1 cellular context compared by ENCODE assay signal in the genomic region with DNA sequence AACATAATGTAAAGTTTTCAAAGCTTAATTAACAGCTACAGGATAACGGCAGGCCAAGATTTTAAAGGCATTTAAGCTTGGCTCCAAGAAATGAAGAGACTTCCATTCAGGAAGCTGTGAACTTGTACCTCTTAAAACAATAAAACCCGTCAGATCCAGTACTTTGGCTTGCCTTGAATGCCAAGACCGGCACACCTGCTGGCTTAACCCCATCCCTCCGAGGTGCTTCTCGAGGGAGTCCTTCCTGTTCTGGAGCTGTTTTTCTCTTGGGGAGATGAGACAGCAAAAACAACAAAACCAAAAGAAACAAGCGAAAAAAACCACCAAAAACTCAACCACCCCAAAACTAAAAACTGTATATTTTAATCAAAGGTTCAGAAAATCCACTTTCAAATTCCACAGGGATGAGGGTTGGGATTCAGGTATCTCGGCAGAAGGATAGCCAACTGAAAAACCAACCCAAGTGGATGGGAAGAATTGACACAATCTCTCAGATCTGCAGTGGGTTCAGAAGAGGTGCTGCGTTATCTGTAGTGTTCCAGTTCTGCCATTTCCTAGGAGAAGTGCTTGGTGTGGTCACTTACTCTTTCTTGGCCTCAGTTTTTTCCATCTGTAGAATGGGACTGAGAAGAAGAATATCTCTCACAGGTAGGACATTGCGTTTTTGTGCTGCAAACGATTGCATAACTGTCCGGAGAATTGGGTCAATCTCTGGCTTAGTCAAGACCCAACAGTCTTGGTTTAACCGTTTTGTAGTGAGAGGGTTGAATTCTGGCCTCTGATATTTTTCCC.
TF ChIP-seq lines count a peak whose summit lies in the region.

No MANE protein-coding gene starts in this region.

TF ChIP-seq in H1, 55 proteins besides CTCF, POLR2A, EP300 and RAD21:
- TF ChIP-seq KDM1A (IDR thresholded peaks at IDR 0.05; ENCODE audit: borderline replicate concordance, low read length) (peak; percentile 74; the same call in 1 of the 2 replicates), SP1 (IDR thresholded peaks at IDR 0.05; ENCODE audit: low read depth, low read length) (no peak), RXRA (IDR thresholded peaks at IDR 0.05; ENCODE audit: insufficient read depth, low read depth, low read length) (no peak), HDAC2 (IDR thresholded peaks at IDR 0.05; ENCODE audit: borderline replicate concordance in 1 of 2, low read depth in 2 of 2, low read length in 2 of 2) (0 out of 4 replicates have a peak, but pooled peaks of 1 of the 2 experiments have one; percentile 41), POU5F1 (IDR thresholded peaks at IDR 0.05; ENCODE audit: low read depth, low read length) (no peak), CEBPB (IDR thresholded peaks at IDR 0.05; ENCODE audit: low read depth, low read length) (0 out of 2 replicates have a peak, but pooled peaks have one; percentile 18)
